ENCODE assay signal across 10 cellular contexts in genomic region chr6:127971945-127972391, GRCh38.
DNase-seq lines count a peak whose midpoint lies in the region; ATAC-seq and TF ChIP-seq lines count a peak whose summit lies in the region.
"Had no signal": no experiment of that assay in that cellular context is flagged by ENCODE, and none has a peak within 500 bp of the region (broad histone marks: within the 10 kb centered on the region; RNA-seq: fewer than 3 reads in every experiment).

No MANE protein-coding gene starts in this region.

- ATAC-seq in GM18867 (IDR thresholded peaks at IDR 0.05; ENCODE audit: unreplicated experiment) (peak; percentile 61), GM21723 (IDR thresholded peaks at IDR 0.05; ENCODE audit: unreplicated experiment) (no peak), HG03159 (IDR thresholded peaks at IDR 0.05; ENCODE audit: unreplicated experiment) (no peak)

- H3K79me2 ChIP-seq in smooth muscle cell (ENCODE audit: low read depth), result no peaks in the 10 kb centered on the region
- no peaks in the 10 kb centered on the region for H3K79me2 ChIP-seq in Karpas-422 (ENCODE audit: low read length)

- H2AFZ ChIP-seq in smooth muscle cell (ENCODE audit: low read depth) (no peak overlapping the region), Karpas-422 (ENCODE audit: low read length) (no peak overlapping the region)

- H4K20me1 ChIP-seq in smooth muscle cell (ENCODE audit: low read depth) (no peaks in the 10 kb centered on the region), Karpas-422 (ENCODE audit: insufficient read depth, low read depth, low read length) (no peaks in the 10 kb centered on the region)

- H3K4me2 ChIP-seq in smooth muscle cell, result no peak overlapping the region
- no peak overlapping the region for H3K4me2 ChIP-seq in Karpas-422 (ENCODE audit: low read depth, low read length, poor library complexity, severe bottlenecking)

- H3K36me3 ChIP-seq in smooth muscle cell (ENCODE audit: low read depth) (peaks cover 15% of the 10 kb centered on the region), Karpas-422 (ENCODE audit: insufficient read depth, low read length) (no peaks in the 10 kb centered on the region)

- H3F3A ChIP-seq in smooth muscle cell (ENCODE audit: low read depth), result no peaks in the 10 kb centered on the region

- H3K4me3 ChIP-seq in smooth muscle cell (no peak overlapping the region), Karpas-422 (ENCODE audit: low read length) (no peak overlapping the region)

- H3K27me3 ChIP-seq in smooth muscle cell (ENCODE audit: low read depth), result no peaks in the 10 kb centered on the region
- H3K27me3 ChIP-seq in Karpas-422 (ENCODE audit: low read length), result no peaks in the 10 kb centered on the region

- peak overlapping the region; percentile 36 for H3K27ac ChIP-seq in smooth muscle cell (ENCODE audit: low read depth)
- H3K27ac ChIP-seq in Karpas-422 (ENCODE audit: low read length), result no peak overlapping the region

- H3K9me3 ChIP-seq in smooth muscle cell (replicated peaks; ENCODE audit: low read depth), result no peaks in the 10 kb centered on the region
- no peaks in the 10 kb centered on the region; the same call in 1 of the 2 replicates for H3K9me3 ChIP-seq in Karpas-422 (ENCODE audit: low read length)

- WGBS in smooth muscle cell (ENCODE audit: low lambda C conversion rate), result 69% methylated on average over 4 of the region's 4 CpGs

- DNase-seq in SW 1271 (lab: John Stamatoyannopoulos, UW), result peak; percentile 28 to 79
- peak; percentile 63 for DNase-seq in astrocyte of the hippocampus (ENCODE audit: low read depth, low spot score)
- DNase-seq in smooth muscle cell (lab: John Stamatoyannopoulos, UW; ENCODE audit: unreplicated experiment), result no peak
- no peak for DNase-seq in NCI-H146 (lab: John Stamatoyannopoulos, UW)
- no peak for DNase-seq in Karpas-422
- DNase-seq: hypothalamus, NCI-H82 had no signal

- no peak for TF ChIP-seq CTCF in smooth muscle cell (IDR thresholded peaks at IDR 0.05; ENCODE audit: borderline replicate concordance, insufficient read depth, poor library complexity, severe bottlenecking)

- H3K4me1 ChIP-seq in smooth muscle cell (ENCODE audit: low read depth) (no peaks in the 10 kb centered on the region), Karpas-422 (ENCODE audit: low read length) (no peaks in the 10 kb centered on the region)

- H3K9me2 ChIP-seq in Karpas-422 (replicated peaks; ENCODE audit: insufficient read depth, low read length), result no peaks in the 10 kb centered on the region

- H3K9ac ChIP-seq in smooth muscle cell (ENCODE audit: low read depth) (no peak overlapping the region), Karpas-422 (ENCODE audit: low read length) (no peak overlapping the region)

Comparison
In these comparisons a context has a peak if more than half of its experiments do, and no peak if none do; other contexts are left out.
1. DNase-seq: peak in SW 1271 (2 of 2) and astrocyte of the hippocampus (single experiment); none in smooth muscle cell (single experiment), NCI-H146 (single experiment) and Karpas-422 (single experiment).